Comparison of ENCODE assay signal across 9 cellular contexts in genomic region chr15:99507732-99508571, GRCh38. TPM values are rescaled to one million over a fixed set of nuclear protein-coding genes. Genes with fewer than 3 reads are reported as not detected.
DNase-seq lines count a peak whose midpoint lies in the region; ATAC-seq and TF ChIP-seq lines count a peak whose summit lies in the region.
"Had no signal": no experiment of that assay in that cellular context is flagged by ENCODE, and none has a peak within 500 bp of the region (broad histone marks: within the 10 kb centered on the region; RNA-seq: fewer than 3 reads in every experiment).

No MANE protein-coding gene starts in this region.

- peaks cover 48 to 64% of the 10 kb centered on the region in 2 donors for H3K4me1 Mint-ChIP-seq in natural killer cell treated with Interleukin-12 subunit alpha and Interleukin-12 subunit beta and Interleukin-15 and Interleukin-18, amount 100 ng/mL, for 72 hours (ENCODE audit: low read depth in 2 of 2)

- H3K27me3 Mint-ChIP-seq in natural killer cell treated with Interleukin-12 subunit alpha and Interleukin-12 subunit beta and Interleukin-15 and Interleukin-18, amount 100 ng/mL, for 72 hours = peaks cover 9 to 19% of the 10 kb centered on the region in 2 donors

- peak overlapping the region; percentile 7 for H3K4me2 ChIP-seq in mammary epithelial cell (ENCODE audit: insufficient read depth, low read depth, low read length)

- no peak for TF ChIP-seq CTCF in mammary epithelial cell (conservative IDR thresholded peaks at IDR 0.05 in 1 of 2, IDR thresholded peaks at IDR 0.05 in 1 of 2; ENCODE audit: extremely low read depth in 1 of 2, insufficient read depth in 1 of 2, low read depth in 1 of 2, low read length in 2 of 2)

- peak overlapping the region; percentile 75 for H3K4me3 Mint-ChIP-seq in natural killer cell treated with Interleukin-12 subunit alpha and Interleukin-12 subunit beta and Interleukin-15 and Interleukin-18, amount 100 ng/mL, for 72 hours

- no peaks in the 10 kb centered on the region for H3K36me3 ChIP-seq in mammary epithelial cell (ENCODE audit: insufficient read depth, low read length)

- H3K27ac Mint-ChIP-seq in natural killer cell treated with Interleukin-12 subunit alpha and Interleukin-12 subunit beta and Interleukin-15 and Interleukin-18, amount 100 ng/mL, for 72 hours = peak overlapping the region; percentile 20 to 67

- intact Hi-C loops in mammary epithelial cell (cut with micrococcal nuclease) = no loop called here

- no peaks in the 10 kb centered on the region for H4K20me1 ChIP-seq in mammary epithelial cell (ENCODE audit: insufficient read depth, low read length)

- no peaks in the 10 kb centered on the region for H3K9me3 Mint-ChIP-seq in natural killer cell treated with Interleukin-12 subunit alpha and Interleukin-12 subunit beta and Interleukin-15 and Interleukin-18, amount 100 ng/mL, for 72 hours

- peak overlapping the region; percentile 86 for H2AFZ ChIP-seq in mammary epithelial cell (ENCODE audit: low read depth, low read length)

- H3K4me1 ChIP-seq in mammary epithelial cell (ENCODE audit: insufficient read depth, low read length) = peaks cover 18% of the 10 kb centered on the region

- CTCF ChIA-PET in mammary epithelial cell (lab: Charles Lee; ENCODE audit: low non-redundant PET) = no interaction called here

- H3K27me3 ChIP-seq in mammary epithelial cell (ENCODE audit: insufficient read depth, low read length) = no peaks in the 10 kb centered on the region

- ATAC-seq in GM18520 (IDR thresholded peaks at IDR 0.05; ENCODE audit: unreplicated experiment) = peak; percentile 16
- peak; percentile 22 for ATAC-seq in HG03196 (IDR thresholded peaks at IDR 0.05; ENCODE audit: unreplicated experiment)
- peak; percentile 81 to 89 for ATAC-seq in natural killer cell treated with Interleukin-12 subunit alpha and Interleukin-12 subunit beta and Interleukin-15 and Interleukin-18, amount 100 ng/mL, for 72 hours

- no TSS peak for BruUV-seq in mammary epithelial cell (replicated peaks; lab: Mats Ljungman, UMichigan)

- in situ Hi-C loops in mammary epithelial cell (cut with MboI; ENCODE audit: low sequenced_read_pairs in 2 of 2) = no loop called here

- H3K27ac ChIP-seq in mammary epithelial cell (ENCODE audit: insufficient read depth, low read depth, low read length) = no peak overlapping the region
- H3K27ac ChIP-seq: epithelial cell of prostate had no signal

- H3K36me3 Mint-ChIP-seq in natural killer cell treated with Interleukin-12 subunit alpha and Interleukin-12 subunit beta and Interleukin-15 and Interleukin-18, amount 100 ng/mL, for 72 hours = no peaks in the 10 kb centered on the region

- 38% methylated on average over 23 of the region's 23 CpGs for WGBS in mammary epithelial cell (ENCODE audit: low coverage, missing lambda C conversion rate)

- dilution Hi-C loops in mammary epithelial cell (cut with HindIII; ENCODE audit: low sequenced_read_pairs) = no loop called here

- no peaks in the 10 kb centered on the region for H3K9me3 ChIP-seq in mammary epithelial cell (replicated peaks; ENCODE audit: insufficient read depth, low read length)

- no peak overlapping the region for H3K4me3 ChIP-seq in mammary epithelial cell (replicated peaks in 1 of 3; ENCODE audit: insufficient read depth in 1 of 3, low read depth in 2 of 3, low read length in 3 of 3)

- no peak overlapping the region for H3K9ac ChIP-seq in mammary epithelial cell (ENCODE audit: insufficient read depth, low read length)

- H3K79me2 ChIP-seq in mammary epithelial cell (ENCODE audit: insufficient read depth, low read length) = no peaks in the 10 kb centered on the region

- DNase-seq in mammary epithelial cell = peak; percentile 34
- DNase-seq in natural killer cell treated with Interleukin-12 subunit alpha and Interleukin-12 subunit beta and Interleukin-15 and Interleukin-18, amount 100 ng/mL, for 72 hours (ENCODE audit: low spot score) = peak; percentile 78
- DNase-seq in glomerular visceral epithelial cell (ENCODE audit: extremely low spot score) = no peak
- DNase-seq in HPDE6-E6E7 (ENCODE audit: extremely low spot score) = no peak
- DNase-seq in GOT3 (lab: John Stamatoyannopoulos, UW) = no peak
- DNase-seq in NCI-H774 (lab: John Stamatoyannopoulos, UW) = no peak

RNA-seq across cellular contexts. Expression of gene MEF2A, which starts 57.8 kb away (rescaled TPM):
- total RNA-seq in mammary epithelial cell = 10 to 100 TPM; 39.8 to 46.0 TPM
- polyA plus RNA-seq in mammary epithelial cell = 19.0 TPM
- polyA minus RNA-seq in mammary epithelial cell = 26.4 TPM
- total RNA-seq in natural killer cell treated with Interleukin-12 subunit alpha and Interleukin-12 subunit beta and Interleukin-15 and Interleukin-18, amount 100 ng/mL, for 72 hours = 10 to 100 TPM; 27.1 to 42.2 TPM

Comparison
In these comparisons a context has a peak if more than half of its experiments do, and no peak if none do; other contexts are left out.
1. ATAC-seq: peak in every context shown above with its lines; median percentile 85 in natural killer cell treated with Interleukin-12 subunit alpha and Interleukin-12 subunit beta and Interleukin-15 and Interleukin-18, amount 100 ng/mL, for 72 hours; 22 in HG03196; 16 in GM18520.
2. DNase-seq: peak in mammary epithelial cell (single experiment) and natural killer cell treated with Interleukin-12 subunit alpha and Interleukin-12 subunit beta and Interleukin-15 and Interleukin-18, amount 100 ng/mL, for 72 hours (single experiment); none in glomerular visceral epithelial cell (single experiment), HPDE6-E6E7 (single experiment), GOT3 (single experiment) and NCI-H774 (single experiment).